In genomic region chr6:33375143-33375649, GRCh38 we compare ENCODE assay signal across 8 cellular contexts. TPM values are rescaled to one million over a fixed set of nuclear protein-coding genes. Genes with fewer than 3 reads are reported as not detected.
DNase-seq lines count a peak whose midpoint lies in the region; ATAC-seq and TF ChIP-seq lines count a peak whose summit lies in the region.

No MANE protein-coding gene starts in this region.

- no peak for ATAC-seq in activated CD4-positive, alpha-beta T cell treated with anti-CD3 and anti-CD28 coated beads for 36 hours
- ATAC-seq in GM19324 (IDR thresholded peaks at IDR 0.05; ENCODE audit: low FRiP score, unreplicated experiment): no peak

- no peak overlapping the region for H3K27ac ChIP-seq in A673 (ENCODE audit: low read depth, low read length, poor library complexity, severe bottlenecking)

- H3K27me3 Mint-ChIP-seq in chondrocyte (ENCODE audit: low read depth): no peaks in the 10 kb centered on the region
- no peaks in the 10 kb centered on the region for H3K27me3 Mint-ChIP-seq in activated naive CD4-positive, alpha-beta T cell treated with anti-CD3 and anti-CD28 coated beads for 36 hours (ENCODE audit: low read depth)
- H3K27me3 Mint-ChIP-seq in activated CD4-positive, alpha-beta T cell treated with anti-CD3 and anti-CD28 coated beads for 36 hours: no peaks in the 10 kb centered on the region

- peak; percentile 63 for DNase-seq in A673 (ENCODE audit: low spot score)
- peak; percentile 72 for DNase-seq in MG63
- DNase-seq in chondrocyte (ENCODE audit: low spot score): no peak
- peak; percentile 69 for DNase-seq in medulla oblongata (ENCODE audit: extremely low spot score)
- no peak for DNase-seq in activated naive CD4-positive, alpha-beta T cell treated with anti-CD3 and anti-CD28 coated beads for 36 hours
- DNase-seq in activated CD4-positive, alpha-beta T cell treated with anti-CD3 and anti-CD28 coated beads for 36 hours: no peak
- no peak for DNase-seq in activated T-cell treated with anti-CD3 and anti-CD28 coated beads, Interleukin-2, amount 50 U/mL, for 48 hours

- H3K9me3 ChIP-seq in A673 (ENCODE audit: low read depth, low read length, poor library complexity, severe bottlenecking) (no peaks in the 10 kb centered on the region), MG63 (no peaks in the 10 kb centered on the region)

- H3K36me3 ChIP-seq in A673 (ENCODE audit: insufficient read depth, low read length, poor library complexity, severe bottlenecking) (no peaks in the 10 kb centered on the region), MG63 (no peaks in the 10 kb centered on the region)

- H3K27ac Mint-ChIP-seq in chondrocyte (ENCODE audit: unreplicated experiment): peak overlapping the region; percentile 74
- no peak overlapping the region for H3K27ac Mint-ChIP-seq in activated naive CD4-positive, alpha-beta T cell treated with anti-CD3 and anti-CD28 coated beads for 36 hours
- H3K27ac Mint-ChIP-seq in activated CD4-positive, alpha-beta T cell treated with anti-CD3 and anti-CD28 coated beads for 36 hours: no peak overlapping the region

- TF ChIP-seq CTCF in A673 (conservative IDR thresholded peaks at IDR 0.05; ENCODE audit: low read depth, low read length) (no peak), chondrocyte (IDR thresholded peaks at IDR 0.05) (no peak)

- no TSS peak for BruUV-seq in A673 (replicated peaks; lab: Mats Ljungman, UMichigan)

- CTCF ChIA-PET in A673 (lab: Charles Lee): no interaction called here
- CTCF ChIA-PET in activated naive CD4-positive, alpha-beta T cell treated with anti-CD3 and anti-CD28 coated beads for 36 hours (lab: Charles Lee): no interaction called here
- CTCF ChIA-PET in activated CD4-positive, alpha-beta T cell treated with anti-CD3 and anti-CD28 coated beads for 36 hours (lab: Charles Lee): interaction anchor here (0.7 to 1.0 kb wide), 4 partner anchors 16 to 529 kb away, joined by 3 read pairs; partner anchors contain the start of gene B3GALT4

- no peaks in the 10 kb centered on the region for H3K9me3 Mint-ChIP-seq in chondrocyte (ENCODE audit: low read depth)
- no peaks in the 10 kb centered on the region for H3K9me3 Mint-ChIP-seq in activated naive CD4-positive, alpha-beta T cell treated with anti-CD3 and anti-CD28 coated beads for 36 hours
- H3K9me3 Mint-ChIP-seq in activated CD4-positive, alpha-beta T cell treated with anti-CD3 and anti-CD28 coated beads for 36 hours (ENCODE audit: low read depth): no peaks in the 10 kb centered on the region

- intact Hi-C loops in A673 (cut with micrococcal nuclease; ENCODE audit: unreplicated experiment): no loop called here
- intact Hi-C loops in activated naive CD4-positive, alpha-beta T cell treated with anti-CD3 and anti-CD28 coated beads for 36 hours (cut with micrococcal nuclease): no loop called here
- intact Hi-C loops in activated CD4-positive, alpha-beta T cell treated with anti-CD3 and anti-CD28 coated beads for 36 hours (cut with DNase I, micrococcal nuclease): no loop called here

- H3K27me3 ChIP-seq in A673 (replicated peaks; ENCODE audit: insufficient read depth, low read depth, low read length, poor library complexity): no peaks in the 10 kb centered on the region
- H3K27me3 ChIP-seq in MG63: no peaks in the 10 kb centered on the region

- H3K4me3 ChIP-seq in A673 (ENCODE audit: low read depth, low read length, poor library complexity, severe bottlenecking) (no peak overlapping the region), MG63 (no peak overlapping the region)

- peak overlapping the region; percentile 37 for H3K4me3 Mint-ChIP-seq in chondrocyte (ENCODE audit: unreplicated experiment)
- H3K4me3 Mint-ChIP-seq in activated naive CD4-positive, alpha-beta T cell treated with anti-CD3 and anti-CD28 coated beads for 36 hours: no peak overlapping the region
- no peak overlapping the region for H3K4me3 Mint-ChIP-seq in activated CD4-positive, alpha-beta T cell treated with anti-CD3 and anti-CD28 coated beads for 36 hours

- peaks cover 11% of the 10 kb centered on the region for H3K4me1 Mint-ChIP-seq in chondrocyte (ENCODE audit: low read depth)
- H3K4me1 Mint-ChIP-seq in activated naive CD4-positive, alpha-beta T cell treated with anti-CD3 and anti-CD28 coated beads for 36 hours (ENCODE audit: low read depth): peaks cover 2% of the 10 kb centered on the region
- H3K4me1 Mint-ChIP-seq in activated CD4-positive, alpha-beta T cell treated with anti-CD3 and anti-CD28 coated beads for 36 hours: peaks cover 5% of the 10 kb centered on the region

- no peaks in the 10 kb centered on the region for H3K36me3 Mint-ChIP-seq in chondrocyte (ENCODE audit: low read depth)
- no peaks in the 10 kb centered on the region for H3K36me3 Mint-ChIP-seq in activated naive CD4-positive, alpha-beta T cell treated with anti-CD3 and anti-CD28 coated beads for 36 hours (ENCODE audit: low read depth)
- H3K36me3 Mint-ChIP-seq in activated CD4-positive, alpha-beta T cell treated with anti-CD3 and anti-CD28 coated beads for 36 hours (ENCODE audit: low read depth): no peaks in the 10 kb centered on the region

- POLR2A ChIA-PET in A673 (lab: Charles Lee; ENCODE audit: low non-redundant PET): interaction anchor here (0.7 kb wide), 1 partner anchor 94 kb away, joined by 6 read pairs; no protein-coding TSS in a partner anchor
- POLR2A ChIA-PET in activated CD4-positive, alpha-beta T cell treated with anti-CD3 and anti-CD28 coated beads for 36 hours (lab: Charles Lee): interaction anchor here (0.6 kb wide), 1 partner anchor 1516 kb away, joined by 3 read pairs; no protein-coding TSS in a partner anchor

- H3K4me1 ChIP-seq in A673 (ENCODE audit: insufficient read depth, low read length, poor library complexity, severe bottlenecking): peaks cover 15% of the 10 kb centered on the region

RNA-seq across cellular contexts. Expression of gene KIFC1, which starts 16.4 kb away (rescaled TPM):
- 123 and 133 TPM in 2 replicates for total RNA-seq in A673 (2021)
- 36.6 and 45.5 TPM in 2 replicates for total RNA-seq in MG63 (2014; rRNA removed; shearing (Covaris generic); ENCODE audit: low replicate concordance)
- total RNA-seq in chondrocyte: 7.4 to 10.4 TPM (median 8.1 TPM) in 3 replicates
- 100 to 1,000 TPM; 107 TPM for total RNA-seq in activated naive CD4-positive, alpha-beta T cell treated with anti-CD3 and anti-CD28 coated beads for 36 hours
- total RNA-seq in activated CD4-positive, alpha-beta T cell treated with anti-CD3 and anti-CD28 coated beads for 36 hours: 10 to 100 TPM; 86.0 to 89.3 TPM

RNA-seq across cellular contexts. Expression of gene PHF1, which starts 35.6 kb away (rescaled TPM):
- total RNA-seq in A673 (2021): 53.5 and 56.1 TPM in 2 replicates
- total RNA-seq in MG63 (2014; rRNA removed; shearing (Covaris generic); ENCODE audit: low replicate concordance): 11.6 and 12.6 TPM in 2 replicates
- total RNA-seq in chondrocyte: 39.0 to 43.2 TPM (median 42.7 TPM) in 3 replicates
- total RNA-seq in activated naive CD4-positive, alpha-beta T cell treated with anti-CD3 and anti-CD28 coated beads for 36 hours: 10 to 100 TPM; 31.0 to 32.3 TPM
- total RNA-seq in activated CD4-positive, alpha-beta T cell treated with anti-CD3 and anti-CD28 coated beads for 36 hours: 10 to 100 TPM; 24.9 to 28.2 TPM

RNA-seq across cellular contexts. Expression of gene CUTA, which starts 42.7 kb away (rescaled TPM):
- 221 and 223 TPM in 2 replicates for total RNA-seq in A673 (2021)
- total RNA-seq in MG63 (2014; rRNA removed; shearing (Covaris generic); ENCODE audit: low replicate concordance): 158 and 230 TPM in 2 replicates
- 204 to 241 TPM (median 218 TPM) in 3 replicates for total RNA-seq in chondrocyte
- total RNA-seq in activated naive CD4-positive, alpha-beta T cell treated with anti-CD3 and anti-CD28 coated beads for 36 hours: 100 to 1,000 TPM; 163 to 181 TPM
- total RNA-seq in activated CD4-positive, alpha-beta T cell treated with anti-CD3 and anti-CD28 coated beads for 36 hours: 100 to 1,000 TPM; 154 to 188 TPM

RNA-seq across cellular contexts. Expression of gene SYNGAP1, which starts 44.7 kb away (rescaled TPM):
- total RNA-seq in A673 (2021): 77.6 and 78.5 TPM in 2 replicates
- total RNA-seq in MG63 (2014; rRNA removed; shearing (Covaris generic); ENCODE audit: low replicate concordance): 0.92 and 0.96 TPM in 2 replicates
- 24.2 to 32.6 TPM (median 24.7 TPM) in 3 replicates for total RNA-seq in chondrocyte
- total RNA-seq in activated naive CD4-positive, alpha-beta T cell treated with anti-CD3 and anti-CD28 coated beads for 36 hours: 10 to 100 TPM; 35.1 to 42.2 TPM
- 10 to 100 TPM; 43.6 to 45.6 TPM for total RNA-seq in activated CD4-positive, alpha-beta T cell treated with anti-CD3 and anti-CD28 coated beads for 36 hours

RNA-seq across cellular contexts. Expression of gene DAXX, which starts 52.4 kb away (rescaled TPM):
- total RNA-seq in A673 (2021) (87.1 and 90.1 TPM in 2 replicates), chondrocyte (26.3 to 27.1 TPM (median 26.4 TPM) in 3 replicates)
- 27.3 and 34.2 TPM in 2 replicates for total RNA-seq in MG63 (2014; rRNA removed; shearing (Covaris generic); ENCODE audit: low replicate concordance)
- 10 to 100 TPM; 48.1 to 55.1 TPM for total RNA-seq in activated naive CD4-positive, alpha-beta T cell treated with anti-CD3 and anti-CD28 coated beads for 36 hours
- total RNA-seq in activated CD4-positive, alpha-beta T cell treated with anti-CD3 and anti-CD28 coated beads for 36 hours: 10 to 100 TPM; 66.2 to 75.5 TPM

Comparison
In these comparisons a context has a peak if more than half of its experiments do, and no peak if none do; other contexts are left out.
1. DNase-seq: peak in A673 (single experiment), MG63 (single experiment) and medulla oblongata (single experiment); none in chondrocyte (single experiment), activated naive CD4-positive, alpha-beta T cell treated with anti-CD3 and anti-CD28 coated beads for 36 hours (single experiment), activated CD4-positive, alpha-beta T cell treated with anti-CD3 and anti-CD28 coated beads for 36 hours (single experiment) and activated T-cell treated with anti-CD3 and anti-CD28 coated beads, Interleukin-2, amount 50 U/mL, for 48 hours (0 of 2).